Comparison of ENCODE assay signal across 23 cellular contexts in the genomic region with DNA sequence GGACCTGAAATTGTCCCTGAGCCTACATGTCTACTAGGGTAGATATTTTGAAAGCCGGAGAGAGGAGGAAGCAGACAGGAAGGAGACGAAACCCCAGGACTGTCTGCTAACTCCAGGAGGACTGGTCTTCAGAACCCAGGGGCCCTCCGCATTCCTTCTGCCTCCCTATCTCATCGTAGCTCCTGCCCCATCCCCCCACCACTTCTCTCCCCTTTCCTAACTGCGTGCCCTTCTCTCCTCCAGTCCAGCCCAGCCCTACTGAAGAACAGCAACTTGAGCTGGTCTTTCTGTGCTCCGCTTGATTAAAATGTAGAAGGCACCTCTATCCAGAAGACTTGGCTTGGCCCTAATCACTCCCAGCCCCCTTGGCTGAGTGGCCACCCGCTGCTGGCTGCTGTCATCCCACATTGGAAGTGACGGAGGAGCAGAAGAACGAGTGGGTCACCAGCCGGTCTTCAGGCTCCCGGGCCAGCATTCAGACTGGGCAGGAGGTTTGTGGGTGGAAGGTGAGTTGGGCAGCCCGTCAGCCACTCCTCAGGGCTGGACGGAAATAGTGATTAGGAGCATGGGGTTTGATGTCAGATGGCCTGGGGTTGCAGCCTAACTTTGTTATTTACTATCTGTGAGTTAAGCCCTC. TPM values are rescaled to one million over a fixed set of nuclear protein-coding genes. Genes with fewer than 3 reads are reported as not detected.
"Had no signal": no experiment of that assay in that cellular context is flagged by ENCODE, and none has a peak within 500 bp of the region (broad histone marks: within the 10 kb centered on the region; RNA-seq: fewer than 3 reads in every experiment).

No MANE protein-coding gene starts in this region.

- H3K9me3 Mint-ChIP-seq: activated naive CD4-positive, alpha-beta T cell treated with anti-CD3 and anti-CD28 coated beads, Interleukin-2, amount 50 U/mL, for 24 hours; stimulated activated naive CD8-positive, alpha-beta T cell treated with anti-CD3 and anti-CD28 coated beads, Interleukin-15, amount 100 ng/mL, for 72 hours; type B pancreatic cell had no signal

- H3K79me2 ChIP-seq: parathyroid adenoma had no signal

- H3K4me1 Mint-ChIP-seq: activated CD4-positive, alpha-beta T cell treated with anti-CD3 and anti-CD28 coated beads for 36 hours; activated naive CD4-positive, alpha-beta T cell treated with anti-CD3 and anti-CD28 coated beads, Interleukin-2, amount 50 U/mL, for 24 hours; naive B cell; stimulated activated naive CD8-positive, alpha-beta T cell treated with anti-CD3 and anti-CD28 coated beads, Interleukin-15, amount 100 ng/mL, for 72 hours had no signal

- H3K4me3 ChIP-seq: esophagus squamous epithelium, heart right ventricle, left ventricle myocardium inferior, mucosa of descending colon, smooth muscle cell had no signal

- H3K36me3 ChIP-seq: esophagus squamous epithelium, heart right ventricle, left ventricle myocardium inferior, neutrophil had no signal

- DNase-seq: activated CD4-positive, alpha-beta T cell treated with anti-CD3 and anti-CD28 coated beads for 36 hours; activated CD4-positive, alpha-beta T cell treated with anti-CD3 and anti-CD28 coated beads, Interleukin-2, amount 50 U/mL, for 48 hours; activated gamma-delta T cell; dermis blood vessel endothelial cell; effector memory CD4-positive, alpha-beta T cell; esophagus squamous epithelium; heart right ventricle; left ventricle myocardium inferior; mammary epithelial cell; mucosa of descending colon; naive B cell; stimulated activated CD4-positive, alpha-beta T cell treated with anti-CD3 and anti-CD28 coated beads, Interleukin-4, amount 100 ng/mL, for 1 hour; stimulated activated naive CD8-positive, alpha-beta T cell treated with anti-CD3 and anti-CD28 coated beads, Interleukin-15, amount 100 ng/mL, for 72 hours had no signal

- H3K36me3 Mint-ChIP-seq: activated naive CD4-positive, alpha-beta T cell treated with anti-CD3 and anti-CD28 coated beads, Interleukin-2, amount 50 U/mL, for 24 hours; type B pancreatic cell had no signal

- H2AFZ ChIP-seq: parathyroid adenoma had no signal

- H3K9me3 ChIP-seq: esophagus squamous epithelium, heart right ventricle, left ventricle myocardium inferior, mucosa of descending colon, neutrophil had no signal

- ATAC-seq: activated CD4-positive, alpha-beta T cell treated with anti-CD3 and anti-CD28 coated beads for 36 hours; heart right ventricle; mucosa of descending colon; sciatic nerve; stimulated activated naive CD8-positive, alpha-beta T cell treated with anti-CD3 and anti-CD28 coated beads, Interleukin-15, amount 100 ng/mL, for 72 hours had no signal

- H3K27ac Mint-ChIP-seq: activated CD4-positive, alpha-beta T cell treated with anti-CD3 and anti-CD28 coated beads for 36 hours; activated naive CD4-positive, alpha-beta T cell treated with anti-CD3 and anti-CD28 coated beads, Interleukin-2, amount 50 U/mL, for 24 hours; naive B cell; type B pancreatic cell had no signal

- H3K9ac ChIP-seq: parathyroid adenoma had no signal

- H3K27ac ChIP-seq: esophagus squamous epithelium, heart right ventricle, left ventricle myocardium inferior, neutrophil, parathyroid adenoma had no signal

- H3K4me3 Mint-ChIP-seq: activated CD4-positive, alpha-beta T cell treated with anti-CD3 and anti-CD28 coated beads for 36 hours; activated naive CD4-positive, alpha-beta T cell treated with anti-CD3 and anti-CD28 coated beads, Interleukin-2, amount 50 U/mL, for 24 hours; naive B cell; stimulated activated naive CD8-positive, alpha-beta T cell treated with anti-CD3 and anti-CD28 coated beads, Interleukin-15, amount 100 ng/mL, for 72 hours; type B pancreatic cell had no signal

- H3K4me2 ChIP-seq: smooth muscle cell had no signal

- H3K4me1 ChIP-seq: esophagus squamous epithelium, heart right ventricle, left ventricle myocardium inferior, parathyroid adenoma had no signal

RNA-seq across cellular contexts. Expression of a gene that starts 28.8 kb away (rescaled TPM):
- total RNA-seq: activated CD4-positive, alpha-beta T cell treated with anti-CD3 and anti-CD28 coated beads for 36 hours; bronchial epithelial cell; dermis blood vessel endothelial cell; smooth muscle cell; T-helper 2 cell treated with Interferon-gamma antibody and Interleukin-4, amounts not matched to agents 100 ng/mL and 5 ng/mL, for 36 hours; temporal lobe had no signal
- polyA plus RNA-seq: keratinocyte had no signal

RNA-seq across cellular contexts. Expression of a gene that starts 57.2 kb away (rescaled TPM):
- total RNA-seq: activated CD4-positive, alpha-beta T cell treated with anti-CD3 and anti-CD28 coated beads for 36 hours; bronchial epithelial cell; dermis blood vessel endothelial cell; left ventricle myocardium inferior; mammary epithelial cell; T-helper 2 cell treated with Interferon-gamma antibody and Interleukin-4, amounts not matched to agents 100 ng/mL and 5 ng/mL, for 36 hours; temporal lobe had no signal
- polyA plus RNA-seq: keratinocyte had no signal
